8 cellular contexts compared by ENCODE assay signal in genomic region chr19:50384685-50385535, GRCh38. TPM values are rescaled to one million over a fixed set of nuclear protein-coding genes. Genes with fewer than 3 reads are reported as not detected.
DNase-seq lines count a peak whose midpoint lies in the region; ATAC-seq and TF ChIP-seq lines count a peak whose summit lies in the region.

No MANE protein-coding gene starts in this region.

- no peak overlapping the region for H2AK5ac ChIP-seq in mesendoderm (ENCODE audit: low read length)

- intact Hi-C loops in body of pancreas (cut with DNase I) (no loop called here), vagina (cut with DNase I) (no loop called here)

- H3K27me3 ChIP-seq in MG63 (no peaks in the 10 kb centered on the region), body of pancreas (no peaks in the 10 kb centered on the region), mesendoderm (ENCODE audit: insufficient read depth, low read length, poor library complexity) (no peaks in the 10 kb centered on the region), vagina (no peaks in the 10 kb centered on the region)

- peak; percentile 10 for DNase-seq in GM04503 (ENCODE audit: low read depth)
- DNase-seq in MG63 = peak; percentile 44
- DNase-seq in body of pancreas = no peak
- DNase-seq in mesendoderm = peak; percentile 37
- DNase-seq in vagina (ENCODE audit: extremely low spot score in 2 of 2) = no peak
- DNase-seq in stimulated activated CD4-positive, alpha-beta T cell treated with anti-CD3 and anti-CD28 coated beads, Interleukin-4, amount 100 ng/mL, for 4 hours = no peak
- DNase-seq in NK-92 (lab: John Stamatoyannopoulos, UW; ENCODE audit: unreplicated experiment) = no peak

- H3K27ac ChIP-seq in body of pancreas = peak overlapping the region in 3 of 4 donors; percentile 62 to 86 (median 77)
- peak overlapping the region; percentile 66 for H3K27ac ChIP-seq in mesendoderm (ENCODE audit: low read depth, low read length)
- peak overlapping the region; percentile 75 for H3K27ac ChIP-seq in vagina

- TF ChIP-seq POLR2A in body of pancreas (IDR thresholded peaks at IDR 0.05) (no peak), vagina (IDR thresholded peaks at IDR 0.05) (no peak)

- peaks cover 30% of the 10 kb centered on the region for H3K79me2 ChIP-seq in mesendoderm (ENCODE audit: control insufficient read depth, insufficient read depth, low read length)

- WGBS in body of pancreas, 2 donors = 15 to 19% methylated on average over 26 of the region's 26 CpGs
- WGBS in mesendoderm (ENCODE audit: extremely low coverage, insufficient coverage, low lambda C conversion rate) = no CpG with 5 or more reads among the region's 26 CpGs

- no peak for TF ChIP-seq CTCF in body of pancreas (IDR thresholded peaks at IDR 0.05)
- TF ChIP-seq CTCF in vagina (IDR thresholded peaks at IDR 0.05) = no peak

- no peak overlapping the region for H2BK15ac ChIP-seq in mesendoderm (replicated peaks; ENCODE audit: low read depth)

- peak overlapping the region; percentile 98 for H3K4me2 ChIP-seq in mesendoderm (ENCODE audit: low read length)

- no peak overlapping the region for H3K23ac ChIP-seq in mesendoderm (ENCODE audit: low read length)

- H3K9ac ChIP-seq in mesendoderm (ENCODE audit: low read length) = peak overlapping the region; percentile 87

- no peak overlapping the region for H2BK5ac ChIP-seq in mesendoderm (ENCODE audit: low read length)

- peak overlapping the region; percentile 62 for H3K4ac ChIP-seq in mesendoderm (ENCODE audit: low read depth, low read length)

- H4K5ac ChIP-seq in mesendoderm (ENCODE audit: low read length) = no peak overlapping the region

- H3K4me3 ChIP-seq in MG63 = peak overlapping the region; percentile 78
- peak overlapping the region; percentile 48 to 53 for H3K4me3 ChIP-seq in body of pancreas
- H3K4me3 ChIP-seq in mesendoderm (ENCODE audit: low read length) = peak overlapping the region; percentile 64
- peak overlapping the region; percentile 54 to 72 for H3K4me3 ChIP-seq in vagina

- H3K56ac ChIP-seq in mesendoderm (ENCODE audit: low read length) = peak overlapping the region; percentile 98

- H3K79me1 ChIP-seq in mesendoderm (ENCODE audit: low read length) = peaks cover 15% of the 10 kb centered on the region

- H4K8ac ChIP-seq in mesendoderm (ENCODE audit: low read depth, low read length) = no peak overlapping the region

- H3K36me3 ChIP-seq in MG63 (peaks cover 48% of the 10 kb centered on the region), body of pancreas (replicated peaks in 1 of 2; ENCODE audit: insufficient read depth in 1 of 2, low read depth in 2 of 2) (peaks cover 0 to 9% of the 10 kb centered on the region in 2 donors), mesendoderm (ENCODE audit: control insufficient read depth, insufficient read depth, low read length) (peaks cover 2% of the 10 kb centered on the region), vagina (peaks cover 0 to 22% of the 10 kb centered on the region in 2 donors)

- no peak overlapping the region for H3K18ac ChIP-seq in mesendoderm (ENCODE audit: low read length)

- H3K4me1 ChIP-seq in body of pancreas (peaks cover 18% of the 10 kb centered on the region), mesendoderm (ENCODE audit: control insufficient read depth, low read depth, low read length) (peaks cover 2% of the 10 kb centered on the region), vagina (peaks cover 19% of the 10 kb centered on the region)

- no peak overlapping the region for H2BK120ac ChIP-seq in mesendoderm (ENCODE audit: low read depth, low read length)

- no peaks in the 10 kb centered on the region for H3K9me3 ChIP-seq in MG63
- no peaks in the 10 kb centered on the region for H3K9me3 ChIP-seq in body of pancreas
- no peaks in the 10 kb centered on the region for H3K9me3 ChIP-seq in vagina

- no peak for ATAC-seq in body of pancreas
- ATAC-seq in GM18867 (IDR thresholded peaks at IDR 0.05; ENCODE audit: unreplicated experiment) = no peak

RNA-seq across cellular contexts. Expression of gene POLD1, which starts 0.8 kb away (rescaled TPM):
- total RNA-seq in MG63 (2014; rRNA removed; shearing (Covaris generic); ENCODE audit: low replicate concordance) = 44.1 and 117 TPM in 2 replicates
- total RNA-seq in body of pancreas = 10 to 100 TPM; 13.2 to 13.8 TPM
- 57.2 TPM for polyA plus RNA-seq in mesendoderm (2013, experiment 1 of 2)
- polyA plus RNA-seq in mesendoderm (2013, experiment 2 of 2) = 57.3 TPM
- total RNA-seq in vagina = 16.7 TPM

RNA-seq across cellular contexts. Expression of gene NR1H2, which starts 8.7 kb away (rescaled TPM):
- total RNA-seq in MG63 (2014; rRNA removed; shearing (Covaris generic); ENCODE audit: low replicate concordance) = 113 and 173 TPM in 2 replicates
- total RNA-seq in body of pancreas = 10 to 100 TPM; 43.2 to 50.1 TPM
- 19.2 TPM for polyA plus RNA-seq in mesendoderm (2013, experiment 1 of 2)
- polyA plus RNA-seq in mesendoderm (2013, experiment 2 of 2) = 19.3 TPM
- total RNA-seq in vagina = 84.7 TPM

RNA-seq across cellular contexts. Expression of gene NAPSA, which starts 19.5 kb away (rescaled TPM):
- 1.5 TPM in 1 of 2 replicates, not detected in the other for total RNA-seq in MG63 (2014; rRNA removed; shearing (Covaris generic); ENCODE audit: low replicate concordance)
- total RNA-seq in body of pancreas (1 to 10 TPM; 1.8 to 2.3 TPM), vagina (0.74 TPM)
- polyA plus RNA-seq in mesendoderm (2013, experiment 1 of 2) = 0.17 TPM
- 0.10 TPM for polyA plus RNA-seq in mesendoderm (2013, experiment 2 of 2)

RNA-seq across cellular contexts. Expression of gene SPIB, which starts 33.8 kb away (rescaled TPM):
- not detected in 2 replicates for total RNA-seq in MG63 (2014; rRNA removed; shearing (Covaris generic); ENCODE audit: low replicate concordance)
- total RNA-seq in body of pancreas (1 to 10 TPM in 1 of 2 donors, not detected in 1; 6.9 TPM), vagina (not detected)
- polyA plus RNA-seq in mesendoderm (2013, experiment 1 of 2) = 8.3 TPM
- 8.4 TPM for polyA plus RNA-seq in mesendoderm (2013, experiment 2 of 2)

RNA-seq across cellular contexts. Expression of gene MYBPC2, which starts 47.8 kb away (rescaled TPM):
- 0.03 TPM in 1 of 2 replicates, not detected in the other for total RNA-seq in MG63 (2014; rRNA removed; shearing (Covaris generic); ENCODE audit: low replicate concordance)
- total RNA-seq in body of pancreas (not detected), vagina (not detected)
- 1.5 TPM for polyA plus RNA-seq in mesendoderm (2013, experiment 1 of 2)
- 1.4 TPM for polyA plus RNA-seq in mesendoderm (2013, experiment 2 of 2)

Comparison
In these comparisons a context has a peak if more than half of its experiments do, and no peak if none do; other contexts are left out.
1. DNase-seq: peak in GM04503 (single experiment), MG63 (single experiment) and mesendoderm (single experiment); none in body of pancreas (0 of 4), vagina (0 of 2), stimulated activated CD4-positive, alpha-beta T cell treated with anti-CD3 and anti-CD28 coated beads, Interleukin-4, amount 100 ng/mL, for 4 hours (0 of 2) and NK-92 (single experiment).
2. Peak in every context shown above with its lines, with median percentiles within 50 percentile points of each other: H3K4me3 ChIP-seq and H3K27ac ChIP-seq.